In the genomic region with DNA sequence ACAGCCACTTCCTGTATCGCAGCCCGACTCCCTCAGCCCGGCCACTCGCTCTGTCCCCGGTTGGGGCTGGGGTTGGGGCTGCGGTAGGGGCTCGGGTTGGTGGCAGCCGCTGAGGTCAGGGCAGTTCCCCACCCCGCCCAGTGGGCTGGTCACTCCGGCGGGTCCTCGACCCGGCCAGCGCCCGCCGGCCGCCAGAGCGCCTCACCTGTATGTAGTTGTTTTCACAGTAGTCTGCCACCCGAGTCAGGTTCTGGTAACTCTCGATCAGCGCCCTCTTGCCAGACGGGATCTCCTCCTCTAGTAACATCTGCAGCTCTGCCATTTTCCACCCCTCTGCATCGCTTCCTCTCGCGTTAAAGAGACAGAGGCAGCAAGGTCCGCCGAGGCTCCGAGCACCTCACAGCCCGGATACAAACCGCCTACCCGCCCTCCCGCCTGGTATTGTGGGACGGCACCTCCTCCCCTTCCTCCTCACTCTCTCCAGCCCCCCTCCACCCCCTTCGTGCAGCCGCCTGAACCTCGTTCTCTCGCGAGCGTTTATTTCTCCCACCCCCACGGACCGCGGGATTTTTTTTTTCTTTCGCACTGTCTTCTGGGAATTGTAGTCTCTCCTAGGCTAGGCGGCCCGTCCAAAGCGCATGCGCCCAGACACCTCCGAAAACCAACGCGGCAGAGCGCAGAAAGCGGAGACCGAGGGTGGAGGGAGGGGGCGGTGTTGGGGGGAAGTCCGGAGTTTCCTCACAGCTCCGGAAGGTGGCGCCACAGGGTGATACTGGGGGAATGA, we compare ENCODE assay signal across 8 cellular contexts. TPM values are rescaled to one million over a fixed set of nuclear protein-coding genes. Genes with fewer than 3 reads are reported as not detected.
DNase-seq lines count a peak whose midpoint lies in the region; ATAC-seq and TF ChIP-seq lines count a peak whose summit lies in the region.

A gene (minus strand): TSS at position 417 of the 784 bp plus-strand sequence. CDS start 95 bp downstream, at position 322.

- peaks cover 31% of the 10 kb centered on the region for H3K4me1 ChIP-seq in upper lobe of right lung

- peaks cover 5% of the 10 kb centered on the region for H3K36me3 Mint-ChIP-seq in T-helper 17 cell (ENCODE audit: low read depth)

- ATAC-seq in HG02884 (IDR thresholded peaks at IDR 0.05; ENCODE audit: unreplicated experiment) = peak; percentile 64
- peak; percentile 91 for ATAC-seq in T-helper 17 cell
- peak; percentile 98 for ATAC-seq in left cardiac atrium
- peak; percentile 97 for ATAC-seq in upper lobe of right lung

- TF ChIP-seq CTCF in GM13977 (IDR thresholded peaks at IDR 0.05; ENCODE audit: extremely low read depth, insufficient read depth, missing control alignments) (peak; percentile 60), upper lobe of right lung (IDR thresholded peaks at IDR 0.05) (no peak)

- intact Hi-C loops in left cardiac atrium (cut with DNase I) (no loop called here), posterior vena cava (cut with DNase I) (no loop called here), upper lobe of right lung (cut with DNase I) (no loop called here)

- in situ Hi-C loops in GM13977 (cut with MboI; ENCODE audit: low pct_unique_long_range_greater_than_20kb, low sequenced_read_pairs, unreplicated experiment) = loop anchor here (5.0 to 25.0 kb wide), 2 partner anchors 128 to 498 kb away; no protein-coding TSS in a partner anchor

- peak; percentile 95 for DNase-seq in GM13977 (ENCODE audit: low spot score)
- DNase-seq in NCI-H1694 treated with DMSO at 0.1 percent for 48 hours (lab: John Stamatoyannopoulos, UW) = peak; percentile 96
- DNase-seq in T-helper 17 cell = peak; percentile 95 to 97 (median 97)
- DNase-seq in amygdala (lab: John Stamatoyannopoulos, UW) = peak; percentile 59 to 99 (median 96)
- peak; percentile 98 for DNase-seq in left cardiac atrium
- peak; percentile 99 for DNase-seq in posterior vena cava (ENCODE audit: low spot score)
- DNase-seq in upper lobe of right lung = peak; percentile 99

- peak within 1 kb of the TSS; percentile 98 for H3K27ac ChIP-seq in upper lobe of right lung

- no peaks in the 10 kb centered on the region for H3K27me3 ChIP-seq in upper lobe of right lung

- H3K27ac Mint-ChIP-seq in T-helper 17 cell = peak within 1 kb of the TSS; percentile 97

- peak within 1 kb of the TSS; percentile 99 for H3K4me3 Mint-ChIP-seq in T-helper 17 cell

- no peaks in the 10 kb centered on the region for H3K36me3 ChIP-seq in upper lobe of right lung

- no peaks in the 10 kb centered on the region for H3K9me3 ChIP-seq in T-helper 17 cell (ENCODE audit: control insufficient read depth, low read length, poor library complexity, severe bottlenecking)
- H3K9me3 ChIP-seq in upper lobe of right lung = no peaks in the 10 kb centered on the region

- H3K4me3 ChIP-seq in upper lobe of right lung = peak within 1 kb of the TSS; percentile 99

- H3K4me1 Mint-ChIP-seq in T-helper 17 cell = peaks cover 29% of the 10 kb centered on the region

- H3K27me3 Mint-ChIP-seq in T-helper 17 cell = peaks cover 12% of the 10 kb centered on the region

RNA-seq across cellular contexts. Expression of the gene that starts here (rescaled TPM):
- 10 to 100 TPM; 75.5 to 99.4 TPM for total RNA-seq in T-helper 17 cell
- total RNA-seq in left cardiac atrium = 10 to 100 TPM; 24.9 to 26.7 TPM
- total RNA-seq in posterior vena cava = 10 to 100 TPM; 42.6 to 50.1 TPM
- 52.4 TPM for total RNA-seq in upper lobe of right lung

Comparison
In these comparisons a context has a peak if more than half of its experiments do, and no peak if none do; other contexts are left out.
1. Peak in every context shown above with its lines: DNase-seq, ATAC-seq, H3K4me3 ChIP-seq and H3K27ac ChIP-seq.